In genomic region chr22:31489632-31490495, GRCh38 we compare ENCODE assay signal across 1 cellular context.
TF ChIP-seq lines count a peak whose summit lies in the region.

TSS of gene EIF4ENIF1 (minus strand) at chr22:31489842. CDS start at chr22:31488718, 1,124 bp downstream.

TF ChIP-seq in HepG2, 621 proteins besides CTCF, POLR2A, EP300 and RAD21 (continued from another document and continues in another):
- TF ChIP-seq, protein P1, sequence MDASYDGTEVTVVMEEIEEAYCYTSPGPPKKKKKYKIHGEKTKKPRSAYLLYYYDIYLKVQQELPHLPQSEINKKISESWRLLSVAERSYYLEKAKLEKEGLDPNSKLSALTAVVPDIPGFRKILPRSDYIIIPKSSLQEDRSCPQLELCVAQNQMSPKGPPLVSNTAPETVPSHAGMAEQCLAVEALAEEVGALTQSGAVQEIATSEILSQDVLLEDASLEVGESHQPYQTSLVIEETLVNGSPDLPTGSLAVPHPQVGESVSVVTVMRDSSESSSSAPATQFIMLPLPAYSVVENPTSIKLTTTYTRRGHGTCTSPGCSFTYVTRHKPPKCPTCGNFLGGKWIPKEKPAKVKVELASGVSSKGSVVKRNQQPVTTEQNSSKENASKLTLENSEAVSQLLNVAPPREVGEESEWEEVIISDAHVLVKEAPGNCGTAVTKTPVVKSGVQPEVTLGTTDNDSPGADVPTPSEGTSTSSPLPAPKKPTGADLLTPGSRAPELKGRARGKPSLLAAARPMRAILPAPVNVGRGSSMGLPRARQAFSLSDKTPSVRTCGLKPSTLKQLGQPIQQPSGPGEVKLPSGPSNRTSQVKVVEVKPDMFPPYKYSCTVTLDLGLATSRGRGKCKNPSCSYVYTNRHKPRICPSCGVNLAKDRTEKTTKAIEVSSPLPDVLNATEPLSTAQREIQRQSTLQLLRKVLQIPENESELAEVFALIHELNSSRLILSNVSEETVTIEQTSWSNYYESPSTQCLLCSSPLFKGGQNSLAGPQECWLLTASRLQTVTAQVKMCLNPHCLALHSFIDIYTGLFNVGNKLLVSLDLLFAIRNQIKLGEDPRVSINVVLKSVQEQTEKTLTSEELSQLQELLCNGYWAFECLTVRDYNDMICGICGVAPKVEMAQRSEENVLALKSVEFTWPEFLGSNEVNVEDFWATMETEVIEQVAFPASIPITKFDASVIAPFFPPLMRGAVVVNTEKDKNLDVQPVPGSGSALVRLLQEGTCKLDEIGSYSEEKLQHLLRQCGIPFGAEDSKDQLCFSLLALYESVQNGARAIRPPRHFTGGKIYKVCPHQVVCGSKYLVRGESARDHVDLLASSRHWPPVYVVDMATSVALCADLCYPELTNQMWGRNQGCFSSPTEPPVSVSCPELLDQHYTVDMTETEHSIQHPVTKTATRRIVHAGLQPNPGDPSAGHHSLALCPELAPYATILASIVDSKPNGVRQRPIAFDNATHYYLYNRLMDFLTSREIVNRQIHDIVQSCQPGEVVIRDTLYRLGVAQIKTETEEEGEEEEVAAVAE (CRISPR knock-in tag; IDR thresholded peaks at IDR 0.05; ENCODE audit: borderline replicate concordance): no peak; the same call in 1 of the 2 replicates
- TF ChIP-seq, protein P2, sequence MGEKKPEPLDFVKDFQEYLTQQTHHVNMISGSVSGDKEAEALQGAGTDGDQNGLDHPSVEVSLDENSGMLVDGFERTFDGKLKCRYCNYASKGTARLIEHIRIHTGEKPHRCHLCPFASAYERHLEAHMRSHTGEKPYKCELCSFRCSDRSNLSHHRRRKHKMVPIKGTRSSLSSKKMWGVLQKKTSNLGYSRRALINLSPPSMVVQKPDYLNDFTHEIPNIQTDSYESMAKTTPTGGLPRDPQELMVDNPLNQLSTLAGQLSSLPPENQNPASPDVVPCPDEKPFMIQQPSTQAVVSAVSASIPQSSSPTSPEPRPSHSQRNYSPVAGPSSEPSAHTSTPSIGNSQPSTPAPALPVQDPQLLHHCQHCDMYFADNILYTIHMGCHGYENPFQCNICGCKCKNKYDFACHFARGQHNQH (CRISPR knock-in tag; IDR thresholded peaks at IDR 0.05): no peak
- TF ChIP-seq EHMT2 (IDR thresholded peaks at IDR 0.05; ENCODE audit: borderline replicate concordance, low read depth, low read length) (no peak), MAFF (IDR thresholded peaks at IDR 0.05; ENCODE audit: low read depth, low read length) (no peak), RBFOX2 (IDR thresholded peaks at IDR 0.05; ENCODE audit: low read depth, low read length) (peak; percentile 85), ZNF235 (CRISPR knock-in tag; IDR thresholded peaks at IDR 0.05; ENCODE audit: borderline replicate concordance) (peak; percentile 85; the same call in 1 of the 2 replicates), SP1 (IDR thresholded peaks at IDR 0.05) (no peak), SP1 (CRISPR knock-in tag; IDR thresholded peaks at IDR 0.05) (no peak; the same call in 1 of the 2 replicates), PRMT3 (CRISPR knock-in tag; IDR thresholded peaks at IDR 0.05; ENCODE audit: borderline replicate concordance, low read depth) (no peak), ZNF224 (CRISPR knock-in tag; IDR thresholded peaks at IDR 0.05) (0 out of 2 replicates have a peak, but pooled peaks have one; percentile 40), SMC3 (IDR thresholded peaks at IDR 0.05; ENCODE audit: low read length) (no peak), KMT2B (CRISPR knock-in tag; IDR thresholded peaks at IDR 0.05) (peak; percentile 41), ZNF615 (CRISPR knock-in tag; IDR thresholded peaks at IDR 0.05; ENCODE audit: borderline replicate concordance) (no peak), ARHGAP35 (CRISPR knock-in tag; IDR thresholded peaks at IDR 0.05; ENCODE audit: borderline replicate concordance) (peak; percentile 85), PRDM10 (CRISPR knock-in tag; IDR thresholded peaks at IDR 0.05; ENCODE audit: low read depth) (no peak), FOXK1 (CRISPR knock-in tag; IDR thresholded peaks at IDR 0.05; ENCODE audit: borderline replicate concordance, low read depth) (peak; percentile 49; the same call in 1 of the 2 replicates), ADNP (CRISPR knock-in tag; IDR thresholded peaks at IDR 0.05) (no peak), JARID2 (CRISPR knock-in tag; IDR thresholded peaks at IDR 0.05; ENCODE audit: insufficient replicate concordance) (no peak), ZNF788 (CRISPR knock-in tag; IDR thresholded peaks at IDR 0.05; ENCODE audit: borderline replicate concordance) (peak; percentile 72; the same call in 1 of the 2 replicates), IKZF1 (IDR thresholded peaks at IDR 0.05) (no peak), NFYB (CRISPR knock-in tag; IDR thresholded peaks at IDR 0.05) (no peak), RFX5 (IDR thresholded peaks at IDR 0.05; ENCODE audit: low read depth, low read length) (no peak), U2AF1 (optimal IDR thresholded peaks at IDR 0.05; ENCODE audit: low read depth, low read length) (no peak), ZNF75D (CRISPR knock-in tag; IDR thresholded peaks at IDR 0.05; ENCODE audit: borderline replicate concordance) (no peak), ETV5 (CRISPR knock-in tag; IDR thresholded peaks at IDR 0.05; ENCODE audit: borderline replicate concordance) (peak; percentile 78), ASH2L (IDR thresholded peaks at IDR 0.05; ENCODE audit: insufficient read length, low read depth, low read length) (peak; percentile 91), SP140L (CRISPR knock-in tag; IDR thresholded peaks at IDR 0.05; ENCODE audit: borderline replicate concordance) (no peak), ZBTB8A (CRISPR knock-in tag; IDR thresholded peaks at IDR 0.05; ENCODE audit: borderline replicate concordance, low read depth) (no peak), HNF4G (IDR thresholded peaks at IDR 0.05; ENCODE audit: borderline replicate concordance, low read depth, low read length) (no peak), HNF4G (CRISPR knock-in tag; IDR thresholded peaks at IDR 0.05; ENCODE audit: borderline replicate concordance, low read depth) (no peak; the same call in 1 of the 2 replicates), ZNF570 (CRISPR knock-in tag; IDR thresholded peaks at IDR 0.05; ENCODE audit: borderline replicate concordance) (no peak), PATZ1 (CRISPR knock-in tag; IDR thresholded peaks at IDR 0.05) (peak; percentile 85), CREM (IDR thresholded peaks at IDR 0.05) (no peak), CREM (CRISPR knock-in tag; IDR thresholded peaks at IDR 0.05) (no peak), GFI1 (CRISPR knock-in tag; IDR thresholded peaks at IDR 0.05; ENCODE audit: borderline replicate concordance) (no peak), ZKSCAN5 (CRISPR knock-in tag; IDR thresholded peaks at IDR 0.05) (no peak), ZNF772 (CRISPR knock-in tag; IDR thresholded peaks at IDR 0.05) (peak; percentile 62; the same call in 1 of the 2 replicates), ZEB1 (IDR thresholded peaks at IDR 0.05; ENCODE audit: insufficient replicate concordance, low read depth) (no peak), ZNF225 (CRISPR knock-in tag; IDR thresholded peaks at IDR 0.05) (no peak)
- TF ChIP-seq, protein P3, sequence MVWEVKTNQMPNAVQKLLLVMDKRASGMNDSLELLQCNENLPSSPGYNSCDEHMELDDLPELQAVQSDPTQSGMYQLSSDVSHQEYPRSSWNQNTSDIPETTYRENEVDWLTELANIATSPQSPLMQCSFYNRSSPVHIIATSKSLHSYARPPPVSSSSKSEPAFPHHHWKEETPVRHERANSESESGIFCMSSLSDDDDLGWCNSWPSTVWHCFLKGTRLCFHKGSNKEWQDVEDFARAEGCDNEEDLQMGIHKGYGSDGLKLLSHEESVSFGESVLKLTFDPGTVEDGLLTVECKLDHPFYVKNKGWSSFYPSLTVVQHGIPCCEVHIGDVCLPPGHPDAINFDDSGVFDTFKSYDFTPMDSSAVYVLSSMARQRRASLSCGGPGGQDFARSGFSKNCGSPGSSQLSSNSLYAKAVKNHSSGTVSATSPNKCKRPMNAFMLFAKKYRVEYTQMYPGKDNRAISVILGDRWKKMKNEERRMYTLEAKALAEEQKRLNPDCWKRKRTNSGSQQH (CRISPR knock-in tag; IDR thresholded peaks at IDR 0.05; ENCODE audit: low read depth): peak; percentile 56; the same call in 1 of the 2 replicates
- TF ChIP-seq, protein P4, sequence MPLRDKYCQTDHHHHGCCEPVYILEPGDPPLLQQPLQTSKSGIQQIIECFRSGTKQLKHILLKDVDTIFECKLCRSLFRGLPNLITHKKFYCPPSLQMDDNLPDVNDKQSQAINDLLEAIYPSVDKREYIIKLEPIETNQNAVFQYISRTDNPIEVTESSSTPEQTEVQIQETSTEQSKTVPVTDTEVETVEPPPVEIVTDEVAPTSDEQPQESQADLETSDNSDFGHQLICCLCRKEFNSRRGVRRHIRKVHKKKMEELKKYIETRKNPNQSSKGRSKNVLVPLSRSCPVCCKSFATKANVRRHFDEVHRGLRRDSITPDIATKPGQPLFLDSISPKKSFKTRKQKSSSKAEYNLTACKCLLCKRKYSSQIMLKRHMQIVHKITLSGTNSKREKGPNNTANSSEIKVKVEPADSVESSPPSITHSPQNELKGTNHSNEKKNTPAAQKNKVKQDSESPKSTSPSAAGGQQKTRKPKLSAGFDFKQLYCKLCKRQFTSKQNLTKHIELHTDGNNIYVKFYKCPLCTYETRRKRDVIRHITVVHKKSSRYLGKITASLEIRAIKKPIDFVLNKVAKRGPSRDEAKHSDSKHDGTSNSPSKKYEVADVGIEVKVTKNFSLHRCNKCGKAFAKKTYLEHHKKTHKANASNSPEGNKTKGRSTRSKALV (CRISPR knock-in tag; IDR thresholded peaks at IDR 0.05): no peak
- TF ChIP-seq, protein P5, sequence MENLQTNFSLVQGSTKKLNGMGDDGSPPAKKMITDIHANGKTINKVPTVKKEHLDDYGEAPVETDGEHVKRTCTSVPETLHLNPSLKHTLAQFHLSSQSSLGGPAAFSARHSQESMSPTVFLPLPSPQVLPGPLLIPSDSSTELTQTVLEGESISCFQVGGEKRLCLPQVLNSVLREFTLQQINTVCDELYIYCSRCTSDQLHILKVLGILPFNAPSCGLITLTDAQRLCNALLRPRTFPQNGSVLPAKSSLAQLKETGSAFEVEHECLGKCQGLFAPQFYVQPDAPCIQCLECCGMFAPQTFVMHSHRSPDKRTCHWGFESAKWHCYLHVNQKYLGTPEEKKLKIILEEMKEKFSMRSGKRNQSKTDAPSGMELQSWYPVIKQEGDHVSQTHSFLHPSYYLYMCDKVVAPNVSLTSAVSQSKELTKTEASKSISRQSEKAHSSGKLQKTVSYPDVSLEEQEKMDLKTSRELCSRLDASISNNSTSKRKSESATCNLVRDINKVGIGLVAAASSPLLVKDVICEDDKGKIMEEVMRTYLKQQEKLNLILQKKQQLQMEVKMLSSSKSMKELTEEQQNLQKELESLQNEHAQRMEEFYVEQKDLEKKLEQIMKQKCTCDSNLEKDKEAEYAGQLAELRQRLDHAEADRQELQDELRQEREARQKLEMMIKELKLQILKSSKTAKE (CRISPR knock-in tag; IDR thresholded peaks at IDR 0.05; ENCODE audit: borderline replicate concordance): 0 out of 2 replicates have a peak, but pooled peaks have one; percentile 50
- TF ChIP-seq, protein P6, sequence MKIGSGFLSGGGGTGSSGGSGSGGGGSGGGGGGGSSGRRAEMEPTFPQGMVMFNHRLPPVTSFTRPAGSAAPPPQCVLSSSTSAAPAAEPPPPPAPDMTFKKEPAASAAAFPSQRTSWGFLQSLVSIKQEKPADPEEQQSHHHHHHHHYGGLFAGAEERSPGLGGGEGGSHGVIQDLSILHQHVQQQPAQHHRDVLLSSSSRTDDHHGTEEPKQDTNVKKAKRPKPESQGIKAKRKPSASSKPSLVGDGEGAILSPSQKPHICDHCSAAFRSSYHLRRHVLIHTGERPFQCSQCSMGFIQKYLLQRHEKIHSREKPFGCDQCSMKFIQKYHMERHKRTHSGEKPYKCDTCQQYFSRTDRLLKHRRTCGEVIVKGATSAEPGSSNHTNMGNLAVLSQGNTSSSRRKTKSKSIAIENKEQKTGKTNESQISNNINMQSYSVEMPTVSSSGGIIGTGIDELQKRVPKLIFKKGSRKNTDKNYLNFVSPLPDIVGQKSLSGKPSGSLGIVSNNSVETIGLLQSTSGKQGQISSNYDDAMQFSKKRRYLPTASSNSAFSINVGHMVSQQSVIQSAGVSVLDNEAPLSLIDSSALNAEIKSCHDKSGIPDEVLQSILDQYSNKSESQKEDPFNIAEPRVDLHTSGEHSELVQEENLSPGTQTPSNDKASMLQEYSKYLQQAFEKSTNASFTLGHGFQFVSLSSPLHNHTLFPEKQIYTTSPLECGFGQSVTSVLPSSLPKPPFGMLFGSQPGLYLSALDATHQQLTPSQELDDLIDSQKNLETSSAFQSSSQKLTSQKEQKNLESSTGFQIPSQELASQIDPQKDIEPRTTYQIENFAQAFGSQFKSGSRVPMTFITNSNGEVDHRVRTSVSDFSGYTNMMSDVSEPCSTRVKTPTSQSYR (CRISPR knock-in tag; IDR thresholded peaks at IDR 0.05; ENCODE audit: borderline replicate concordance): peak; percentile 39; the same call in 1 of the 2 replicates
